In genomic region chr1:8083739-8084484, GRCh38 we compare ENCODE assay signal across 10 cellular contexts. TPM values are rescaled to one million over a fixed set of nuclear protein-coding genes. Genes with fewer than 3 reads are reported as not detected.
DNase-seq lines count a peak whose midpoint lies in the region; ATAC-seq, FAIRE-seq and TF ChIP-seq lines count a peak whose summit lies in the region.
"Had no signal": no experiment of that assay in that cellular context is flagged by ENCODE, and none has a peak within 500 bp of the region (broad histone marks: within the 10 kb centered on the region; RNA-seq: fewer than 3 reads in every experiment).

No MANE protein-coding gene starts in this region.

- FAIRE-seq in bronchial epithelial cell (lab: Jason Lieb, UNC) (no peak), HepG2 (lab: Jason Lieb, UNC) (peak; percentile 78)

- POLR2A ChIA-PET in IMR-90 (lab: Charles Lee; ENCODE audit: unreplicated experiment) = interaction anchor here (0.6 kb wide), 1 partner anchor 29 kb away, joined by 8 read pairs; no protein-coding TSS in a partner anchor
- POLR2A ChIA-PET in HepG2 (lab: Yijun Ruan, JAX) = interaction anchor here (0.7 to 2.8 kb wide), 9 partner anchors 11 to 106 kb away, joined by 3 to 20 read pairs (median 4); partner anchors contain the start of gene ERRFI1
- POLR2A ChIA-PET in naive thymus-derived CD8-positive, alpha-beta T cell (lab: Charles Lee) = no interaction called here

- H3K36me3 Mint-ChIP-seq in naive thymus-derived CD8-positive, alpha-beta T cell = no peaks in the 10 kb centered on the region

- BruUV-seq in IMR-90 (replicated peaks; lab: Mats Ljungman, UMichigan) = no TSS peak
- BruUV-seq in HepG2 (replicated peaks; lab: Mats Ljungman, UMichigan) = no TSS peak

- peak overlapping the region; percentile 99; the same call in 1 of the 2 replicates for H3K23ac ChIP-seq in IMR-90 (ENCODE audit: low read depth, low read length)

- peak overlapping the region; percentile 63 for H3K56ac ChIP-seq in IMR-90 (ENCODE audit: extremely low read depth, insufficient read depth, low read length)

- intact Hi-C loops in IMR-90 (cut with micrococcal nuclease) (no loop called here), HepG2 (cut with micrococcal nuclease; ENCODE audit: unreplicated experiment) (no loop called here), stomach (cut with DNase I; ENCODE audit: low total_unique reads) (no loop called here)

- peak overlapping the region; percentile 94 for H2BK5ac ChIP-seq in IMR-90 (ENCODE audit: low read depth, low read length, poor library complexity, severe bottlenecking)

- 60% methylated on average over 2 of the region's 9 CpGs; no CpG with 5 or more reads in 1 of the 2 experiments for WGBS in IMR-90 (ENCODE audit: extremely low coverage in 2 of 2, insufficient read length in 1 of 2), 2 experiments
- 54% methylated on average over 8 of the region's 9 CpGs for WGBS in HepG2 (ENCODE audit: low lambda C conversion rate)
- 16 to 33% (median 27%) methylated on average over 9 of the region's 9 CpGs for WGBS in stomach, 5 donors

- TF ChIP-seq EP300 in HepG2 (IDR thresholded peaks at IDR 0.05; ENCODE audit: low read depth in 2 of 2, low read length in 2 of 2) = peak in 1 of 2 experiments; percentile 95; a peak in 2 of 4 replicates
- peak; percentile 86 for TF ChIP-seq EP300 in HepG2 (CRISPR knock-in tag; IDR thresholded peaks at IDR 0.05; ENCODE audit: borderline replicate concordance)
- TF ChIP-seq EP300 in stomach (IDR thresholded peaks at IDR 0.05) = no peak

- peak overlapping the region; percentile 62 to 97 for H4K8ac ChIP-seq in IMR-90 (ENCODE audit: low read depth in 2 of 2, low read length in 2 of 2)

- no peaks in the 10 kb centered on the region for H3K27me3 ChIP-seq in IMR-90 (ENCODE audit: control insufficient read depth, insufficient read depth, low read length)
- no peaks in the 10 kb centered on the region for H3K27me3 ChIP-seq in bronchial epithelial cell (ENCODE audit: control insufficient read depth, insufficient read depth, low read length)
- H3K27me3 ChIP-seq in HepG2 (ENCODE audit: control insufficient read depth in 1 of 2, insufficient read depth in 2 of 2, low read length in 2 of 2) = no peaks in the 10 kb centered on the region
- H3K27me3 ChIP-seq in stomach = no peaks in the 10 kb centered on the region

- peaks cover 0 to 4% of the 10 kb centered on the region in 2 experiments; a peak in 1 of 4 replicates for H3K79me1 ChIP-seq in IMR-90 (ENCODE audit: low read depth in 1 of 2, low read length in 2 of 2)

- peak overlapping the region; percentile 94 for H2BK20ac ChIP-seq in IMR-90 (ENCODE audit: low read depth, low read length)

- H4K20me1 ChIP-seq in IMR-90 (ENCODE audit: insufficient read depth, low read length) (no peaks in the 10 kb centered on the region), HepG2 (ENCODE audit: insufficient read depth, low read length) (no peaks in the 10 kb centered on the region)

- CTCF ChIA-PET in IMR-90 (lab: Yijun Ruan, JAX) (interaction anchor here (0.7 to 1.3 kb wide), 2 partner anchors 13 to 69 kb away, joined by 3 read pairs; no protein-coding TSS in a partner anchor), HepG2 (lab: Yijun Ruan, JAX; ENCODE audit: low intra/inter-chr PET ratio, low total read pairs) (no interaction called here)

- peak overlapping the region; percentile 99 for H4K5ac ChIP-seq in IMR-90 (ENCODE audit: low read depth, low read length)

- H3K4me1 ChIP-seq in IMR-90 (ENCODE audit: control insufficient read depth, insufficient read depth, low read length) = peaks cover 12% of the 10 kb centered on the region
- H3K4me1 ChIP-seq in HepG2 (ENCODE audit: insufficient read depth, low read length) = peaks cover 85% of the 10 kb centered on the region
- H3K4me1 ChIP-seq in stomach = peaks cover 8 to 28% (median 20%) of the 10 kb centered on the region in 4 donors

- H3K9ac ChIP-seq in IMR-90 (ENCODE audit: low read depth, low read length) (peak overlapping the region; percentile 65), HepG2 (ENCODE audit: insufficient read depth, low read depth, low read length) (peak overlapping the region; percentile 50)

- H3K9me1 ChIP-seq in IMR-90 (ENCODE audit: insufficient read depth, low read length) = peaks cover 9% of the 10 kb centered on the region

- H3K27ac ChIP-seq in IMR-90 (ENCODE audit: insufficient read depth, low read length) = peak overlapping the region; percentile 84
- H3K27ac ChIP-seq in HepG2 (ENCODE audit: extremely low read length, insufficient read depth, low read length) = peak overlapping the region; percentile 63
- peak overlapping the region; percentile 66 to 86 (median 81) for H3K27ac ChIP-seq in stomach

- ATAC-seq in IMR-90 (ENCODE audit: low read depth) = peak; percentile 67
- ATAC-seq in HepG2 = peak; percentile 95
- ATAC-seq in HG02840 (IDR thresholded peaks at IDR 0.05; ENCODE audit: low FRiP score, unreplicated experiment) = no peak
- ATAC-seq in naive thymus-derived CD8-positive, alpha-beta T cell = no peak

- H3K36me3 ChIP-seq in IMR-90 (ENCODE audit: control insufficient read depth, insufficient read depth, low read length) (no peaks in the 10 kb centered on the region), bronchial epithelial cell (ENCODE audit: control insufficient read depth, insufficient read depth, low read length) (no peaks in the 10 kb centered on the region), HepG2 (replicated peaks in 1 of 2; ENCODE audit: control insufficient read depth in 1 of 2, insufficient read depth in 2 of 2, low read length in 2 of 2) (no peaks in the 10 kb centered on the region), stomach (no peaks in the 10 kb centered on the region)

- H3K27ac Mint-ChIP-seq in naive thymus-derived CD8-positive, alpha-beta T cell = no peak overlapping the region

- dilution Hi-C loops in IMR-90 (cut with HindIII; ENCODE audit: low sequenced_read_pairs, unreplicated experiment) = no loop called here

- no peaks in the 10 kb centered on the region for H3K4me1 Mint-ChIP-seq in naive thymus-derived CD8-positive, alpha-beta T cell

- H3K14ac ChIP-seq in IMR-90 (replicated peaks; ENCODE audit: low read depth, low read length) = peak overlapping the region; percentile 66

- no peak overlapping the region for H3K4me3 Mint-ChIP-seq in naive thymus-derived CD8-positive, alpha-beta T cell

- DNase-seq in IMR-90 (peak; percentile 90), bronchial epithelial cell (ENCODE audit: low read depth) (peak; percentile 55), HepG2 (ENCODE audit: low spot score) (peak; percentile 95), stomach (no peak), DMS 273 (lab: John Stamatoyannopoulos, UW; ENCODE audit: unreplicated experiment) (no peak)
- DNase-seq in naive thymus-derived CD8-positive, alpha-beta T cell = no peak
- DNase-seq in activated CD8-positive, alpha-beta memory T cell treated with anti-CD3 and anti-CD28 coated beads for 24 hours = no peak
- DNase-seq: activated CD4-positive, alpha-beta T cell treated with anti-CD3 and anti-CD28 coated beads, Interleukin-2, amount 50 U/mL, for 1 hour; stimulated activated CD4-positive, alpha-beta T cell treated with anti-CD3 and anti-CD28 coated beads, Interleukin-4, amount 100 ng/mL, for 24 hours had no signal

- H3K18ac ChIP-seq in IMR-90 (ENCODE audit: low read depth, low read length) = peak overlapping the region; percentile 98

- H3K4ac ChIP-seq in IMR-90 (ENCODE audit: low read depth, low read length) = peak overlapping the region; percentile 97

- in situ Hi-C loops in IMR-90 (cut with MboI; ENCODE audit: low sequenced_read_pairs) (no loop called here), HepG2 (cut with HindIII; ENCODE audit: extremely low pct_ligation_motif_present, low pct_unique_long_range_greater_than_20kb) (no loop called here)

- H2AK5ac ChIP-seq in IMR-90 (ENCODE audit: low read depth, low read length) = peak overlapping the region; percentile 91

- H4K91ac ChIP-seq in IMR-90 (ENCODE audit: insufficient read depth, low read depth, low read length) = peak overlapping the region; percentile 74

- H2BK15ac ChIP-seq in IMR-90 (ENCODE audit: low read depth, low read length) = peak overlapping the region; percentile 95

- H2BK120ac ChIP-seq in IMR-90 (ENCODE audit: low read depth, low read length) = peak overlapping the region; percentile 96

- H3K4me3 ChIP-seq in IMR-90 (ENCODE audit: insufficient read depth, low read depth, low read length) (no peak overlapping the region), bronchial epithelial cell (ENCODE audit: low read depth, low read length) (no peak overlapping the region), HepG2 (replicated peaks in 1 of 3; ENCODE audit: insufficient read depth in 1 of 3, low read depth in 2 of 3, low read length in 3 of 3) (no peak overlapping the region), stomach (no peak overlapping the region)

- H3K9me3 ChIP-seq in IMR-90 (ENCODE audit: control insufficient read depth, insufficient read depth, low read length) (no peaks in the 10 kb centered on the region), HepG2 (ENCODE audit: low read length) (no peaks in the 10 kb centered on the region), stomach (no peaks in the 10 kb centered on the region)

- TF ChIP-seq RAD21 in IMR-90 (IDR thresholded peaks at IDR 0.05; ENCODE audit: low read length) (no peak), HepG2 (CRISPR knock-in tag; IDR thresholded peaks at IDR 0.05) (no peak)

- TF ChIP-seq POLR2A in IMR-90 (IDR thresholded peaks at IDR 0.05; ENCODE audit: low read depth, low read length) (no peak), HepG2 (IDR thresholded peaks at IDR 0.05; ENCODE audit: insufficient read depth in 1 of 2, low read depth in 2 of 2, low read length in 2 of 2) (no peak), stomach (IDR thresholded peaks at IDR 0.05) (no peak)

- peak overlapping the region; percentile 57 for H2AFZ ChIP-seq in IMR-90 (replicated peaks; ENCODE audit: low read length, poor library complexity)
- H2AFZ ChIP-seq in HepG2 (ENCODE audit: low read length) = no peak overlapping the region

- H3K27me3 Mint-ChIP-seq in naive thymus-derived CD8-positive, alpha-beta T cell = peaks cover 0 to 42% (median 2%) of the 10 kb centered on the region in 5 donors

- TF ChIP-seq CTCF in IMR-90 (conservative IDR thresholded peaks at IDR 0.05; ENCODE audit: low read depth, low read length) (no peak), bronchial epithelial cell (IDR thresholded peaks at IDR 0.05; ENCODE audit: insufficient read depth, low read length, severe bottlenecking) (no peak), HepG2 (CRISPR knock-in tag; IDR thresholded peaks at IDR 0.05) (no peak), stomach (IDR thresholded peaks at IDR 0.05) (no peak)

- peaks cover 2% of the 10 kb centered on the region for H3K79me2 ChIP-seq in HepG2 (ENCODE audit: insufficient read depth, low read length)

- H3K4me2 ChIP-seq in IMR-90 (ENCODE audit: low read depth, low read length) (peak overlapping the region; percentile 39), HepG2 (ENCODE audit: low read depth, low read length) (peak overlapping the region; percentile 50)

- peak overlapping the region; percentile 38 for H2AK9ac ChIP-seq in IMR-90 (replicated peaks; ENCODE audit: low read depth, low read length, poor library complexity)

- H3K9me3 Mint-ChIP-seq in naive thymus-derived CD8-positive, alpha-beta T cell = no peaks in the 10 kb centered on the region

RNA-seq across cellular contexts. Expression of gene ERRFI1, which starts 57.8 kb away (rescaled TPM):
- total RNA-seq in IMR-90 (2012; rRNA removed) = 101 and 106 TPM in 2 replicates
- polyA plus RNA-seq in IMR-90 (2012; rRNA removed) = 102 and 145 TPM in 2 replicates
- polyA plus RNA-seq in IMR-90 (2012; cell fraction: cytosol; rRNA removed) = 66.7 and 88.3 TPM in 2 replicates
- 50.7 and 405 TPM in 2 replicates for polyA plus RNA-seq in IMR-90 (2012; cell fraction: nucleus; rRNA removed; ENCODE audit: low replicate concordance)
- total RNA-seq in bronchial epithelial cell = 126 and 175 TPM in 2 replicates
- total RNA-seq in HepG2 (2016; rRNA removed; fragmentation: Illumina TruSeq; extraction: Trizol) = 84.4 and 99.5 TPM in 2 replicates
- total RNA-seq in HepG2 (2016; cell fraction: cytosol; rRNA removed; fragmentation: Illumina TruSeq; extraction: Trizol; ENCODE audit: low read depth) = 16.2 and 17.9 TPM in 2 replicates
- 83.4 and 92.6 TPM in 2 replicates for total RNA-seq in HepG2 (2016; cell fraction: insoluble cytoplasmic fraction; rRNA removed; fragmentation: Illumina TruSeq; extraction: Trizol)
- 72.5 and 74.8 TPM in 2 replicates for total RNA-seq in HepG2 (2016; cell fraction: membrane; rRNA removed; fragmentation: Illumina TruSeq; extraction: Trizol)
- total RNA-seq in HepG2 (2016; cell fraction: nucleus; rRNA removed; fragmentation: Illumina TruSeq; extraction: Trizol) = 61.8 and 73.3 TPM in 2 replicates
- 634 and 753 TPM in 2 replicates for polyA plus RNA-seq in HepG2 (2011; rRNA removed)
- 492 and 608 TPM in 2 replicates for polyA plus RNA-seq in HepG2 (2011; cell fraction: cytosol; rRNA removed)
- polyA plus RNA-seq in HepG2 (2011; cell fraction: nucleus; rRNA removed) = 300 and 467 TPM in 2 replicates
- 335 and 494 TPM in 2 replicates for polyA plus RNA-seq in HepG2 (2012)
- polyA plus RNA-seq in HepG2 (2016; cell fraction: cytosol; fragmentation: Illumina TruSeq; extraction: Trizol; ENCODE audit: low read depth) = 8.7 and 10.5 TPM in 2 replicates
- polyA plus RNA-seq in HepG2 (2016; cell fraction: insoluble cytoplasmic fraction; fragmentation: Illumina TruSeq; extraction: Trizol; ENCODE audit: low read depth) = 102 and 107 TPM in 2 replicates
- polyA plus RNA-seq in HepG2 (2016; cell fraction: membrane; fragmentation: Illumina TruSeq; extraction: Trizol; ENCODE audit: low read depth) = 41.9 and 45.1 TPM in 2 replicates
- polyA plus RNA-seq in HepG2 (2016; cell fraction: nucleus; fragmentation: Illumina TruSeq; extraction: Trizol; ENCODE audit: insufficient read depth, low read depth) = 110 and 117 TPM in 2 replicates
- polyA minus RNA-seq in HepG2 (2011; rRNA and poly(A)+ RNA removed; ENCODE audit: low replicate concordance) = 6.9 and 217 TPM in 2 replicates
- 288 and 291 TPM in 2 replicates for polyA minus RNA-seq in HepG2 (2011; cell fraction: cytosol; rRNA and poly(A)+ RNA removed)
- polyA minus RNA-seq in HepG2 (2011; cell fraction: nucleus; rRNA and poly(A)+ RNA removed) = 228 and 458 TPM in 2 replicates
- 100 to 1,000 TPM in 3 of 5 donors, 10 to 100 TPM in 1, 1 to 10 TPM in 1; 3.5 to 201 (median 134) TPM for total RNA-seq in stomach
- 10 to 100 TPM; 31.4 to 47.7 (median 41.4) TPM for polyA plus RNA-seq in stomach
- total RNA-seq in naive thymus-derived CD8-positive, alpha-beta T cell = 1 to 10 TPM; 1.0 to 2.1 TPM
- polyA plus RNA-seq in naive thymus-derived CD8-positive, alpha-beta T cell = under 1 TPM in 2 of 3 donors, not detected in 1; 0.28 to 0.42 TPM

Comparison
In these comparisons a context has a peak if more than half of its experiments do, and no peak if none do; other contexts are left out.
1. ATAC-seq: peak in IMR-90 (single experiment) and HepG2 (single experiment); none in HG02840 (single experiment) and naive thymus-derived CD8-positive, alpha-beta T cell (0 of 2).
2. DNase-seq: peak in IMR-90 (single experiment), bronchial epithelial cell (single experiment) and HepG2 (single experiment); none in stomach (single experiment), naive thymus-derived CD8-positive, alpha-beta T cell (0 of 10), DMS 273 (single experiment) and activated CD8-positive, alpha-beta memory T cell treated with anti-CD3 and anti-CD28 coated beads for 24 hours (single experiment).
3. Peak in every context shown above with its lines, with median percentiles within 50 percentile points of each other: H3K27ac ChIP-seq.